ENCODE assay signal across 8 cellular contexts in the genomic region with DNA sequence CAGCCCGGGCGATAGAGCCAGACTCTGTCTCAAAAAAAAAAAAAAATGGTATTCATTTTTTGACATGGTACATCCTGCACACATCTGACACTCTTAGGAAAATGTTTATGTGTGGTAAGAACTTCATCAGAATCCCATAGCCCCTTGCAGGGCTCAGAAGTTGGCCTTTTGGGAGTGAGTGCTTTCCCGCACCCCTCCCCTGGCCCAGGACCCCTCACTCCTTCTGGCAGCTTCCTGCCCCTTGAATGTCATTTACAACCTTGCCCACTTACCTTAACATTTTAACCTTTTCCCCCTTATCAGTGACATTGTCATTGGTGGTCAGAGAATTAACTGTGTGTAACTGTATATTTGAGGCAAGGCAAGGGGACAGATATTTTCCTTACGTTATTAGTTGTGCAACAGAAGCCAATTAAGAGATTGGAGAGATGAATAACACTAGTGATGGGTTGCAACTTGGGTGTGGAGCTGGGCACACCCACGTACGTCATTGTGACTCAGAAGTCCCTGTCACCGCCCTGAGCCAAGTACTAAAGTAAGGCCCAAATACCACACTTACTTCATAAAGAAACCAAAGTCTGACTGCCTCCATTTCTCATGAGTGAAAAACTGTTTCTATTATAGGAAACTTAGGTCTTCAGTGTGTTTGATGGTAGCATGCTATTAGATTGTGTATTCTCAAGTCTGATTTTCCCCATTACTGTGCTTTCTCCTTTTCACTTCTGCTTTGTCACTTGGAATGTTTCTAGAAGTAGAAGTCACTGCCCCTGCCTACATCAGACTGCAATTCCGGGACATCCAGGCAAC. TPM values are rescaled to one million over a fixed set of nuclear protein-coding genes. Genes with fewer than 3 reads are reported as not detected.
DNase-seq lines count a peak whose midpoint lies in the region; ATAC-seq and TF ChIP-seq lines count a peak whose summit lies in the region.

No MANE protein-coding gene starts in this region.

- H3K27me3 ChIP-seq in SJCRH30: no peaks in the 10 kb centered on the region

- H3K27ac Mint-ChIP-seq in activated naive CD8-positive, alpha-beta T cell treated with anti-CD3 and anti-CD28 coated beads for 36 hours: peak overlapping the region; percentile 100
- no peak overlapping the region for H3K27ac Mint-ChIP-seq in glutamatergic neuron (ENCODE audit: unreplicated experiment)

- peaks cover 71% of the 10 kb centered on the region for H3K4me1 Mint-ChIP-seq in activated naive CD8-positive, alpha-beta T cell treated with anti-CD3 and anti-CD28 coated beads for 36 hours
- peaks cover 21% of the 10 kb centered on the region for H3K4me1 Mint-ChIP-seq in glutamatergic neuron (ENCODE audit: low read depth, unreplicated experiment)

- H3K4me3 Mint-ChIP-seq in activated naive CD8-positive, alpha-beta T cell treated with anti-CD3 and anti-CD28 coated beads for 36 hours: peak overlapping the region; percentile 80
- no peak overlapping the region for H3K4me3 Mint-ChIP-seq in glutamatergic neuron (ENCODE audit: unreplicated experiment)

- ATAC-seq in GM19023 (IDR thresholded peaks at IDR 0.05; ENCODE audit: unreplicated experiment) (peak; percentile 51), HG03066 (IDR thresholded peaks at IDR 0.05; ENCODE audit: low read depth, unreplicated experiment) (peak; percentile 40)

- peak overlapping the region; percentile 81; the same call in 1 of the 2 replicates for H3K27ac ChIP-seq in SJCRH30

- no peaks in the 10 kb centered on the region for H3K9me3 Mint-ChIP-seq in activated naive CD8-positive, alpha-beta T cell treated with anti-CD3 and anti-CD28 coated beads for 36 hours
- peaks cover 3% of the 10 kb centered on the region for H3K9me3 Mint-ChIP-seq in glutamatergic neuron (ENCODE audit: unreplicated experiment)

- H3K27me3 Mint-ChIP-seq in activated naive CD8-positive, alpha-beta T cell treated with anti-CD3 and anti-CD28 coated beads for 36 hours: no peaks in the 10 kb centered on the region
- H3K27me3 Mint-ChIP-seq in glutamatergic neuron (ENCODE audit: unreplicated experiment): no peaks in the 10 kb centered on the region

- no peak for TF ChIP-seq CTCF in glutamatergic neuron (IDR thresholded peaks at IDR 0.05; ENCODE audit: partially characterized antibody, unreplicated experiment)

- H3K36me3 Mint-ChIP-seq in activated naive CD8-positive, alpha-beta T cell treated with anti-CD3 and anti-CD28 coated beads for 36 hours: peaks cover 24% of the 10 kb centered on the region
- no peaks in the 10 kb centered on the region for H3K36me3 Mint-ChIP-seq in glutamatergic neuron (ENCODE audit: unreplicated experiment)

- peaks cover 58% of the 10 kb centered on the region for H3K4me1 ChIP-seq in SJCRH30

- DNase-seq in SJCRH30 (no peak), iris pigment epithelial cell (ENCODE audit: low read depth) (peak; percentile 85), glutamatergic neuron (no peak), epidermal melanocyte (ENCODE audit: insufficient read length, low spot score) (no peak)
- peak; percentile 79 for DNase-seq in activated naive CD8-positive, alpha-beta T cell treated with anti-CD3 and anti-CD28 coated beads for 36 hours
- peak; percentile 51 to 65 (median 58) for DNase-seq in stimulated activated CD4-positive, alpha-beta T cell treated with anti-CD3 and anti-CD28 coated beads, TNF-alpha, amount 100 ng/mL, for 4 hours (ENCODE audit: low read depth in 3 of 3)

- H3K9me3 ChIP-seq in SJCRH30 (replicated peaks): no peaks in the 10 kb centered on the region

- no peaks in the 10 kb centered on the region for H3K36me3 ChIP-seq in SJCRH30

- no peak overlapping the region for H3K4me3 ChIP-seq in SJCRH30

RNA-seq across cellular contexts. Expression of a gene that starts 31.6 kb away (rescaled TPM):
- total RNA-seq in SJCRH30 (2014; rRNA removed; shearing (Covaris generic)): 37.8 and 39.4 TPM in 2 replicates
- 10 to 100 TPM; 75.8 to 77.9 TPM for total RNA-seq in activated naive CD8-positive, alpha-beta T cell treated with anti-CD3 and anti-CD28 coated beads for 36 hours
- total RNA-seq in glutamatergic neuron (ENCODE audit: unreplicated experiment): 102 TPM

RNA-seq across cellular contexts. Expression of a gene that starts 56.0 kb away (rescaled TPM):
- 101 and 114 TPM in 2 replicates for total RNA-seq in SJCRH30 (2014; rRNA removed; shearing (Covaris generic))
- 10 to 100 TPM; 70.3 to 70.8 TPM for total RNA-seq in activated naive CD8-positive, alpha-beta T cell treated with anti-CD3 and anti-CD28 coated beads for 36 hours
- total RNA-seq in glutamatergic neuron (ENCODE audit: unreplicated experiment): 90.7 TPM

Comparison
In these comparisons a context has a peak if more than half of its experiments do, and no peak if none do; other contexts are left out.
1. DNase-seq: peak in activated naive CD8-positive, alpha-beta T cell treated with anti-CD3 and anti-CD28 coated beads for 36 hours (single experiment), iris pigment epithelial cell (single experiment) and stimulated activated CD4-positive, alpha-beta T cell treated with anti-CD3 and anti-CD28 coated beads, TNF-alpha, amount 100 ng/mL, for 4 hours (3 of 3); none in SJCRH30 (0 of 2), glutamatergic neuron (single experiment) and epidermal melanocyte (single experiment).